ENCODE assay signal across 19 cellular contexts in genomic region chr11:42762348-42762747, GRCh38.
A peak's percentile ranks its signal among the peaks of the same experiment; 100 is the strongest.
DNase-seq lines count a peak whose midpoint lies in the region; ATAC-seq and TF ChIP-seq lines count a peak whose summit lies in the region.
"Had no signal": no experiment of that assay in that cellular context is flagged by ENCODE, and none has a peak within 500 bp of the region (broad histone marks: within the 10 kb centered on the region; RNA-seq: fewer than 3 reads in every experiment).

No MANE protein-coding gene starts in this region.

- H3K27ac Mint-ChIP-seq in neural progenitor cell, result no peak overlapping the region
- H3K27ac Mint-ChIP-seq: B cell; CD8-positive, alpha-beta T cell; GM23338; HFFc6 had no signal

- TF ChIP-seq CTCF in neural progenitor cell (IDR thresholded peaks at IDR 0.05) (no peak), psoas muscle (IDR thresholded peaks at IDR 0.05) (no peak)

- WGBS in psoas muscle, 3 donors, result 44 to 58% (median 48%) methylated on average over 1 of the region's 1 CpG

- H4K20me1 ChIP-seq in neural progenitor cell (ENCODE audit: low read depth), result no peaks in the 10 kb centered on the region
- H4K20me1 ChIP-seq: BLaER1 treated with 17β-estradiol and CSF1 and Interleukin-3, amounts not matched to agents 10 nM and 100 nM had no signal

- intact Hi-C loops in psoas muscle (cut with DNase I), result no loop called here

- ATAC-seq in HG03135 (IDR thresholded peaks at IDR 0.05; ENCODE audit: unreplicated experiment) (no peak), psoas muscle (no peak), GM19351 (IDR thresholded peaks at IDR 0.05; ENCODE audit: unreplicated experiment) (no peak)
- ATAC-seq: CD8-positive, alpha-beta T cell; GM23338; HCT116 had no signal

- H3K9me3 ChIP-seq in neural progenitor cell (ENCODE audit: low read depth) (no peaks in the 10 kb centered on the region), psoas muscle (no peaks in the 10 kb centered on the region)
- H3K9me3 ChIP-seq: BLaER1 treated with 17β-estradiol and CSF1 and Interleukin-3, amounts not matched to agents 10 nM and 100 nM had no signal

- peak; percentile 90 for DNase-seq in OCI-M1 (lab: John Stamatoyannopoulos, UW)
- peak; percentile 54 for DNase-seq in ecto neural progenitor cell (ENCODE audit: low spot score)
- DNase-seq in neural progenitor cell (ENCODE audit: low spot score), result peak; percentile 44
- DNase-seq in psoas muscle, result no peak
- DNase-seq: CD8-positive, alpha-beta T cell; COR-L47; DMS 273 treated with DMSO at 0.1 percent for 48 hours; DMS53; DND-41; EL; H7; HFFc6; IMR-90 had no signal

- no peaks in the 10 kb centered on the region for H3K27me3 ChIP-seq in neural progenitor cell
- no peaks in the 10 kb centered on the region for H3K27me3 ChIP-seq in psoas muscle (ENCODE audit: insufficient read depth in 3 of 3, low read length in 2 of 3)
- H3K27me3 ChIP-seq: BLaER1 treated with 17β-estradiol and CSF1 and Interleukin-3, amounts not matched to agents 10 nM and 100 nM had no signal

- no peak overlapping the region for H3K4me3 ChIP-seq in neural progenitor cell
- H3K4me3 ChIP-seq in psoas muscle, result no peak overlapping the region
- H3K4me3 ChIP-seq: BLaER1 treated with 17β-estradiol and CSF1 and Interleukin-3, amounts not matched to agents 10 nM and 100 nM; GM23338 had no signal

- peaks cover 4% of the 10 kb centered on the region for H3K4me1 Mint-ChIP-seq in neural progenitor cell
- H3K4me1 Mint-ChIP-seq: B cell, GM23338 had no signal

- H3K4me1 ChIP-seq in neural progenitor cell (peaks cover 8% of the 10 kb centered on the region), psoas muscle (no peaks in the 10 kb centered on the region)
- H3K4me1 ChIP-seq: BLaER1 treated with 17β-estradiol and CSF1 and Interleukin-3, amounts not matched to agents 10 nM and 100 nM had no signal

- no peaks in the 10 kb centered on the region for H3K79me2 ChIP-seq in neural progenitor cell (ENCODE audit: low read depth)

- no peak overlapping the region for H3K9ac ChIP-seq in neural progenitor cell
- H3K9ac ChIP-seq: BLaER1 treated with 17β-estradiol and CSF1 and Interleukin-3, amounts not matched to agents 10 nM and 100 nM had no signal

- H3K27ac ChIP-seq in neural progenitor cell, result no peak overlapping the region
- H3K27ac ChIP-seq in psoas muscle, result no peak overlapping the region
- H3K27ac ChIP-seq: BLaER1 treated with 17β-estradiol and CSF1 and Interleukin-3, amounts not matched to agents 10 nM and 100 nM had no signal

- no peaks in the 10 kb centered on the region for H3K9me3 Mint-ChIP-seq in neural progenitor cell

- no peak overlapping the region for H3K4me3 Mint-ChIP-seq in neural progenitor cell
- H3K4me3 Mint-ChIP-seq: B cell; CD8-positive, alpha-beta T cell; GM23338; HFFc6 had no signal

- H3K27me3 Mint-ChIP-seq in neural progenitor cell (ENCODE audit: insufficient read depth, low read depth), result no peaks in the 10 kb centered on the region
- H3K27me3 Mint-ChIP-seq: B cell had no signal

- no peak overlapping the region for H3K4me2 ChIP-seq in neural progenitor cell
- H3K4me2 ChIP-seq: BLaER1 treated with 17β-estradiol and CSF1 and Interleukin-3, amounts not matched to agents 10 nM and 100 nM; GM23338 had no signal

- H2AFZ ChIP-seq in neural progenitor cell (replicated peaks), result no peak overlapping the region
- H2AFZ ChIP-seq: GM23338 had no signal

- no peaks in the 10 kb centered on the region for H3K36me3 Mint-ChIP-seq in neural progenitor cell
- H3K36me3 Mint-ChIP-seq: CD8-positive, alpha-beta T cell had no signal

- no peaks in the 10 kb centered on the region for H3F3A ChIP-seq in neural progenitor cell (ENCODE audit: low read depth)

- H3K36me3 ChIP-seq in neural progenitor cell, result no peaks in the 10 kb centered on the region
- H3K36me3 ChIP-seq in psoas muscle (ENCODE audit: insufficient read depth in 1 of 2, low read depth in 1 of 2), result no peaks in the 10 kb centered on the region
- H3K36me3 ChIP-seq: BLaER1 treated with 17β-estradiol and CSF1 and Interleukin-3, amounts not matched to agents 10 nM and 100 nM had no signal

Comparison
In these comparisons a context has a peak if more than half of its experiments do, and no peak if none do; other contexts are left out.
1. DNase-seq: peak in OCI-M1 (single experiment), ecto neural progenitor cell (single experiment) and neural progenitor cell (single experiment); none in psoas muscle (0 of 2).